In genomic region chr3:150779402-150779858, GRCh38 we compare ENCODE assay signal across 1 cellular context.
TF ChIP-seq lines count a peak whose summit lies in the region.

No MANE protein-coding gene starts in this region.

TF ChIP-seq in HepG2, 621 proteins besides CTCF, POLR2A, EP300 and RAD21 (continued from another document):
- peak; percentile 48; the same call in 1 of the 2 replicates for TF ChIP-seq ZGPAT (CRISPR knock-in tag; IDR thresholded peaks at IDR 0.05)
- TF ChIP-seq THYN1 (CRISPR knock-in tag; IDR thresholded peaks at IDR 0.05; ENCODE audit: borderline replicate concordance, low read depth) = no peak
- TF ChIP-seq ZNF777 (CRISPR knock-in tag; IDR thresholded peaks at IDR 0.05) = no peak
- TF ChIP-seq ZNF24 (IDR thresholded peaks at IDR 0.05) = no peak
- 0 out of 2 replicates have a peak, but pooled peaks have one; percentile 21 for TF ChIP-seq NFKB2 (CRISPR knock-in tag; IDR thresholded peaks at IDR 0.05; ENCODE audit: borderline replicate concordance)
- TF ChIP-seq HNF1A (IDR thresholded peaks at IDR 0.05; ENCODE audit: low read depth) = no peak
- no peak for TF ChIP-seq HNF1A (CRISPR knock-in tag; IDR thresholded peaks at IDR 0.05; ENCODE audit: borderline replicate concordance)
- TF ChIP-seq NKX3-1 (CRISPR knock-in tag; IDR thresholded peaks at IDR 0.05) = no peak
- TF ChIP-seq ZNF451 (CRISPR knock-in tag; IDR thresholded peaks at IDR 0.05) = no peak
- TF ChIP-seq KLF9 (CRISPR knock-in tag; IDR thresholded peaks at IDR 0.05; ENCODE audit: low read depth) = no peak
- TF ChIP-seq CEBPG (CRISPR knock-in tag; IDR thresholded peaks at IDR 0.05) = no peak
- TF ChIP-seq ZNF235 (CRISPR knock-in tag; IDR thresholded peaks at IDR 0.05; ENCODE audit: borderline replicate concordance) = no peak
